Comparison of ENCODE assay signal across 12 cellular contexts in the genomic region with DNA sequence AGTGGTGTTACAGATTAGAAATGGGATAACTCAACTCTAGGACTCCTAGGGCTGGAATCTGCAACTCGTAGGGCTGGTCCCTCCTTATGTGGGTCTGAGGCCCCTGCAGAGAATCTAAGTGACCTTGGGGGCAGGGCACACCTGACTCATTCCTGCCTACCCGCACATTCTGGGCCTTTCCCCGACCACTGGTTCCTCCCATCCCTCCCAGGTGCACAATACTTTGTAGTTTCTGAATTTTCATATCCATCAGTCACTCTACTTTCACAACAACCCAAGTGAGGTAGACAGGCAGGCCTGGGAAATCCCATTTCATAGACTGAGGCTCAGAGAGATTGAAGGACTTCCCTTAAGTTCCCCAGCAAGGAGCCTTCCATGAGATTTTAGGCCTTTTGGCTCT. TPM values are rescaled to one million over a fixed set of nuclear protein-coding genes. Genes with fewer than 3 reads are reported as not detected.
A peak's percentile ranks its signal among the peaks of the same experiment; 100 is the strongest.
DNase-seq lines count a peak whose midpoint lies in the region; ATAC-seq and TF ChIP-seq lines count a peak whose summit lies in the region.
"Had no signal": no experiment of that assay in that cellular context is flagged by ENCODE, and none has a peak within 500 bp of the region (broad histone marks: within the 10 kb centered on the region; RNA-seq: fewer than 3 reads in every experiment).

No MANE protein-coding gene starts in this region.

- H3K9me3 ChIP-seq in OCI-LY7 (ENCODE audit: low read length) = no peaks in the 10 kb centered on the region

- H3K4me1 ChIP-seq in OCI-LY7 (ENCODE audit: insufficient read depth, low read length, poor library complexity, severe bottlenecking) = no peaks in the 10 kb centered on the region

- no peak overlapping the region for H3K4me3 ChIP-seq in OCI-LY7 (ENCODE audit: low read depth, low read length, poor library complexity, severe bottlenecking)

- H3K79me2 ChIP-seq in OCI-LY7 (ENCODE audit: insufficient read depth, low read depth, low read length) = no peaks in the 10 kb centered on the region

- no peak overlapping the region for H3K4me2 ChIP-seq in OCI-LY7 (ENCODE audit: low read length)

- in situ Hi-C loops in GM13976 (cut with MboI; ENCODE audit: low sequenced_read_pairs, unreplicated experiment) = no loop called here

- POLR2A ChIA-PET in OCI-LY7 (lab: Charles Lee) = no interaction called here

- ATAC-seq in GM19372 (IDR thresholded peaks at IDR 0.05; ENCODE audit: low read depth, unreplicated experiment) = peak; percentile 52
- ATAC-seq in HG03066 (IDR thresholded peaks at IDR 0.05; ENCODE audit: low read depth, unreplicated experiment) = peak; percentile 46
- ATAC-seq in Right ventricle myocardium inferior = no peak

- no TSS peak for BruUV-seq in OCI-LY7 (replicated peaks; lab: Mats Ljungman, UMichigan)

- no peak overlapping the region for H2AFZ ChIP-seq in OCI-LY7 (ENCODE audit: low read length)

- peak overlapping the region; percentile 84 for H3K27ac ChIP-seq in epithelial cell of prostate
- H3K27ac ChIP-seq in OCI-LY7 (ENCODE audit: low read depth, low read length, poor library complexity, severe bottlenecking) = no peak overlapping the region

- peaks cover 26% of the 10 kb centered on the region for H3K36me3 ChIP-seq in OCI-LY7 (ENCODE audit: insufficient read depth, low read length)

- no peaks in the 10 kb centered on the region for H3K9me2 ChIP-seq in OCI-LY7 (ENCODE audit: insufficient read depth, low read length)

- no peaks in the 10 kb centered on the region for H4K20me1 ChIP-seq in OCI-LY7 (ENCODE audit: insufficient read depth, low read length)

- TF ChIP-seq CTCF in GM13976 (IDR thresholded peaks at IDR 0.05; ENCODE audit: borderline replicate concordance, control extremely low read depth, extremely low read depth, insufficient read depth, missing control alignments) = no peak
- no peak for TF ChIP-seq CTCF in OCI-LY7 (conservative IDR thresholded peaks at IDR 0.05; ENCODE audit: low read length)

- DNase-seq in GM13976 (ENCODE audit: low spot score) (peak; percentile 73), epithelial cell of prostate (ENCODE audit: low read depth, low spot score) (no peak), OCI-LY7 (ENCODE audit: low spot score) (no peak), NAMALWA (ENCODE audit: low spot score) (no peak), globus pallidus (ENCODE audit: low spot score) (no peak), Right ventricle myocardium inferior (ENCODE audit: missing footprints) (no peak)
- DNase-seq: kidney glomerular epithelial cell, NCI-H69 had no signal

- intact Hi-C loops in OCI-LY7 (cut with micrococcal nuclease; ENCODE audit: unreplicated experiment) = no loop called here
- intact Hi-C loops in Right ventricle myocardium inferior (cut with DNase I) = no loop called here

- CTCF ChIA-PET in OCI-LY7 (lab: Charles Lee; ENCODE audit: unreplicated experiment) = no interaction called here

RNA-seq across cellular contexts. Expression of a gene that starts 1.5 kb away (rescaled TPM):
- total RNA-seq in OCI-LY7 (2014; rRNA removed; shearing (Covaris generic)) = not detected in 2 replicates
- total RNA-seq in OCI-LY7 (2022) (not detected in 2 replicates), Right ventricle myocardium inferior (1.3 TPM)

RNA-seq across cellular contexts. Expression of a gene that starts 34.5 kb away (rescaled TPM):
- total RNA-seq in OCI-LY7 (2014; rRNA removed; shearing (Covaris generic)) = not detected in 2 replicates
- not detected in 2 replicates for total RNA-seq in OCI-LY7 (2022)
- not detected for total RNA-seq in Right ventricle myocardium inferior
- total RNA-seq: activated CD8-positive, alpha-beta memory T cell treated with anti-CD3 and anti-CD28 coated beads for 36 hours; Daoy had no signal
